Comparison of ENCODE assay signal across 18 cellular contexts in the genomic region with DNA sequence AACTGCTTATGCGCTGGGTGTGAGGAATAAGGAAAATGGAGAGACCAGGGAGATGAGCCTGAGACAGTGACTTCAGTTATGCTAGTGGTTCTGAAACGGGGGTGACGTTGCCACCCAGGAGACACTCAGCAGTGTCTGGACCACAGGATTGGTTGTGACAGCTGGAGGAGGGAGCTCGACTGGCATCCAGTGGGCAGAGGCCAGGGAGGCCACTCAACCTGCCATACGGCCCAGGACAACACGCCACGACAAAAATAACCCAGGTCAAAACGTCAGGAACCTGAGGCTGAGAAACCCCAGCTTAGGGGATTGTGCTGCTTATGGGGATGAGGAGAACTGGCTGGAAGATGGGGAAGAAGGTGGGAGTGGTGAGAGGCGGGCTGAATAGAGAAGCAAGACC. TPM values are rescaled to one million over a fixed set of nuclear protein-coding genes. Genes with fewer than 3 reads are reported as not detected.
"Had no signal": no experiment of that assay in that cellular context is flagged by ENCODE, and none has a peak within 500 bp of the region (broad histone marks: within the 10 kb centered on the region; RNA-seq: fewer than 3 reads in every experiment).

No MANE protein-coding gene starts in this region.

- H3K4me3 ChIP-seq: esophagus squamous epithelium, mucosa of descending colon, right atrium auricular region, sigmoid colon, skin epidermis had no signal

- H3K27me3 ChIP-seq: esophagus squamous epithelium, neutrophil, right atrium auricular region, sigmoid colon had no signal

- DNase-seq: cerebellar nuclear complex; effector memory CD8-positive, alpha-beta T cell; esophagus squamous epithelium; foreskin fibroblast; left colon; mammary epithelial cell; mucosa of descending colon; natural killer cell; sigmoid colon; stimulated activated CD4-positive, alpha-beta T cell treated with anti-CD3 and anti-CD28 coated beads, Interleukin-2, amount 100 ng/mL, for 24 hours; stimulated activated CD4-positive, alpha-beta T cell treated with anti-CD3 and anti-CD28 coated beads, Interleukin-4, amount 100 ng/mL, for 4 hours; stimulated activated naive CD4-positive, alpha-beta T cell treated with Interleukin-2 at 50 U/mL for 16 hours had no signal

- H3K9me3 ChIP-seq: esophagus squamous epithelium, mucosa of descending colon, neutrophil, right atrium auricular region, sigmoid colon had no signal

- H3K27ac ChIP-seq: esophagus squamous epithelium, neutrophil, right atrium auricular region, sigmoid colon, skin epidermis had no signal

- H3K36me3 ChIP-seq: neutrophil, right atrium auricular region had no signal

- H3K4me1 ChIP-seq: right atrium auricular region, sigmoid colon had no signal

- ATAC-seq: effector memory CD8-positive, alpha-beta T cell; left colon; mucosa of descending colon; natural killer cell had no signal

RNA-seq across cellular contexts. Expression of a gene that starts 31.7 kb away (rescaled TPM):
- total RNA-seq: epithelial cell of proximal tubule, kidney epithelial cell, left colon, mucosa of descending colon, osteocyte, right atrium auricular region, sigmoid colon had no signal
